Comparison of ENCODE assay signal across 8 cellular contexts in the genomic region with DNA sequence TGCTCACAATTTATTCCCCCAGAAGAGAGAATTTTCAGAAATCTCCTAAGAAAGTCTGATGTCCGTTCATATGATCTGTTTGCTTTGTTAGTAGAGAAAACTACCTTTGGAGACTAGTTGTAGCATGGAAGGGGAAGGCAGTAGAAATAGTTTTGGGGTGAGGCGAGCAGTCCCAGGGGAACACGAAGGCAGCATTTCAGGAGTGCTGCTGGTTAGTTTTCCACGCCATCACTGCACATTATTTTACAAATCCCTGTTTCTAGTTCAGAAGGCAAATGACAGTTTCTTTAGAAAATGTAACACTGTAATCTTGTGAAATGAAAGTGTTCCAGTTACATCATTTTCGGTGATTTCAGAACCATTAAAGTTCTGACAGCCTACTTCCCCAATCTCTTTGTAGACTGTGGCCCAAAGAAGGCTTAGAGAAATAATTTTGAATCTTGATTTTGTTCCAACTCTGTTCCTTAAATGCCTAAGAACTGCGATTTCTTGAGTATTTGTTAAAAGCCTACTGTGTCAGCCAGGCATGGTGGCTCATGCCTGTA.
DNase-seq lines count a peak whose midpoint lies in the region; ATAC-seq and TF ChIP-seq lines count a peak whose summit lies in the region.
"Not testable (repeated sequence)": the region's sequence is repeated elsewhere in the genome, so short reads cannot be mapped to it uniquely, and the experiment has no call there.

No MANE protein-coding gene starts in this region.

- not testable (repeated sequence) for H3K56ac ChIP-seq in IMR-90 (ENCODE audit: extremely low read depth, insufficient read depth, low read length)

- not testable (repeated sequence) for H3K4me3 ChIP-seq in ACC112 (ENCODE audit: low read depth, low read length); IMR-90 (ENCODE audit: insufficient read depth, low read depth, low read length); cardiac fibroblast (replicated peaks in 1 of 2; ENCODE audit: low read depth in 2 of 2, low read length in 2 of 2); fibroblast of pulmonary artery (replicated peaks; ENCODE audit: low read depth, low read length); mesenchymal stem cell (ENCODE audit: insufficient read depth in 1 of 2, low read depth in 1 of 2, low read length in 2 of 2); vagina

- WGBS in IMR-90 (ENCODE audit: extremely low coverage in 2 of 2, insufficient read length in 1 of 2), 2 experiments, result no CpG with 5 or more reads among the region's 6 CpGs
- no CpG with 5 or more reads among the region's 6 CpGs for WGBS in mesenchymal stem cell

- H3K18ac ChIP-seq in IMR-90 (ENCODE audit: low read depth, low read length); mesenchymal stem cell (ENCODE audit: low read depth in 1 of 2, low read length in 2 of 2): not testable (repeated sequence)

- H3K14ac ChIP-seq in IMR-90 (replicated peaks; ENCODE audit: low read depth, low read length); mesenchymal stem cell (ENCODE audit: low read length in 2 of 2): not testable (repeated sequence)

- not testable (repeated sequence) for DNase-seq in IMR-90; Right ventricle myocardium superior; mesenchymal stem cell; sciatic nerve (ENCODE audit: low spot score); vagina (ENCODE audit: extremely low spot score in 2 of 2)
- DNase-seq in cardiac fibroblast (ENCODE audit: low read depth in 2 of 2) (peak; percentile 17 to 37), fibroblast of pulmonary artery (ENCODE audit: low read depth) (peak; percentile 6)

- H2BK5ac ChIP-seq in IMR-90 (ENCODE audit: low read depth, low read length, poor library complexity, severe bottlenecking); mesenchymal stem cell (ENCODE audit: low read depth, low read length, poor library complexity, severe bottlenecking): not testable (repeated sequence)

- H3K36me3 ChIP-seq in ACC112 (ENCODE audit: insufficient read depth, low read length); IMR-90 (ENCODE audit: control insufficient read depth, insufficient read depth, low read length); mesenchymal stem cell (ENCODE audit: control insufficient read depth in 1 of 2, insufficient read depth in 2 of 2, low read depth in 1 of 2, low read length in 2 of 2); vagina: not testable (repeated sequence)

- H4K20me1 ChIP-seq in IMR-90 (ENCODE audit: insufficient read depth, low read length), result not testable (repeated sequence)

- POLR2A ChIA-PET in IMR-90 (lab: Charles Lee; ENCODE audit: unreplicated experiment), result not testable (repeated sequence)

- H3K79me1 ChIP-seq in IMR-90 (ENCODE audit: low read depth in 1 of 2, low read length in 2 of 2); mesenchymal stem cell (replicated peaks; ENCODE audit: low read length, poor library complexity, severe bottlenecking): not testable (repeated sequence)

- not testable (repeated sequence) for H4K8ac ChIP-seq in IMR-90 (ENCODE audit: low read depth in 2 of 2, low read length in 2 of 2); mesenchymal stem cell (ENCODE audit: low read length)

- not testable (repeated sequence) for H2BK15ac ChIP-seq in IMR-90 (ENCODE audit: low read depth, low read length); mesenchymal stem cell (ENCODE audit: low read depth, poor library complexity, severe bottlenecking)

- not testable (repeated sequence) for TF ChIP-seq POLR2A in IMR-90 (IDR thresholded peaks at IDR 0.05; ENCODE audit: low read depth, low read length); vagina (IDR thresholded peaks at IDR 0.05)

- not testable (repeated sequence) for H2BK120ac ChIP-seq in IMR-90 (ENCODE audit: low read depth, low read length); mesenchymal stem cell (ENCODE audit: low read depth, low read length)

- H3K4me1 ChIP-seq in ACC112 (ENCODE audit: control insufficient read depth, insufficient read depth, low read length, unreplicated experiment); IMR-90 (ENCODE audit: control insufficient read depth, insufficient read depth, low read length); mesenchymal stem cell (ENCODE audit: control insufficient read depth, insufficient read depth, low read depth, low read length); vagina: not testable (repeated sequence)

- in situ Hi-C loops in IMR-90 (cut with MboI; ENCODE audit: low sequenced_read_pairs), result not testable (repeated sequence)

- TF ChIP-seq CTCF in IMR-90 (conservative IDR thresholded peaks at IDR 0.05; ENCODE audit: low read depth, low read length); cardiac fibroblast (IDR thresholded peaks at IDR 0.05; ENCODE audit: low read depth, low read length); fibroblast of pulmonary artery (IDR thresholded peaks at IDR 0.05; ENCODE audit: low read length, missing control alignments); vagina (IDR thresholded peaks at IDR 0.05): not testable (repeated sequence)

- H3K23ac ChIP-seq in IMR-90 (ENCODE audit: low read depth, low read length); mesenchymal stem cell (ENCODE audit: low read length in 2 of 2): not testable (repeated sequence)

- not testable (repeated sequence) for H3K9me1 ChIP-seq in IMR-90 (ENCODE audit: insufficient read depth, low read length)

- not testable (repeated sequence) for H2BK20ac ChIP-seq in IMR-90 (ENCODE audit: low read depth, low read length)

- H3K9ac ChIP-seq in IMR-90 (ENCODE audit: low read depth, low read length), result not testable (repeated sequence)
- H3K9ac ChIP-seq in mesenchymal stem cell (ENCODE audit: low read length), result peak overlapping the region; percentile 65

- TF ChIP-seq RAD21 in IMR-90 (IDR thresholded peaks at IDR 0.05; ENCODE audit: low read length), result not testable (repeated sequence)

- H3K9me3 ChIP-seq in IMR-90 (ENCODE audit: control insufficient read depth, insufficient read depth, low read length); mesenchymal stem cell (ENCODE audit: control insufficient read depth, low read length); vagina: not testable (repeated sequence)

- not testable (repeated sequence) for H2BK12ac ChIP-seq in mesenchymal stem cell (ENCODE audit: low read length in 2 of 2)

- H3K4me2 ChIP-seq in IMR-90 (ENCODE audit: low read depth, low read length); mesenchymal stem cell (ENCODE audit: low read length, poor library complexity, severe bottlenecking): not testable (repeated sequence)

- H2AK5ac ChIP-seq in IMR-90 (ENCODE audit: low read depth, low read length); mesenchymal stem cell (ENCODE audit: low read length, severe bottlenecking): not testable (repeated sequence)

- not testable (repeated sequence) for H2AK9ac ChIP-seq in IMR-90 (replicated peaks; ENCODE audit: low read depth, low read length, poor library complexity)

- dilution Hi-C loops in IMR-90 (cut with HindIII; ENCODE audit: low sequenced_read_pairs, unreplicated experiment), result not testable (repeated sequence)

- not testable (repeated sequence) for H4K91ac ChIP-seq in IMR-90 (ENCODE audit: insufficient read depth, low read depth, low read length); mesenchymal stem cell (ENCODE audit: low read length)

- H2AFZ ChIP-seq in ACC112 (ENCODE audit: low read length, unreplicated experiment); IMR-90 (replicated peaks; ENCODE audit: low read length, poor library complexity); mesenchymal stem cell (ENCODE audit: low read depth, low read length): not testable (repeated sequence)

- ATAC-seq in IMR-90 (ENCODE audit: low read depth) (peak; percentile 37; the same call in 1 of the 2 replicates), Right ventricle myocardium superior (ENCODE audit: poor library complexity) (peak; percentile 50), sciatic nerve (peak; percentile 78)

- CTCF ChIA-PET in IMR-90 (lab: Yijun Ruan, JAX), result not testable (repeated sequence)

- not testable (repeated sequence) for H4K5ac ChIP-seq in IMR-90 (ENCODE audit: low read depth, low read length)

- not testable (repeated sequence) for H3K27me3 ChIP-seq in ACC112 (ENCODE audit: insufficient read depth, low read length); IMR-90 (ENCODE audit: control insufficient read depth, insufficient read depth, low read length); vagina
- peaks cover 0 to 21% of the 10 kb centered on the region in 2 experiments for H3K27me3 ChIP-seq in mesenchymal stem cell (ENCODE audit: control insufficient read depth in 1 of 2, insufficient read depth in 1 of 2, low read length in 2 of 2)

- peak overlapping the region; percentile 64 for H3K27ac ChIP-seq in ACC112 (ENCODE audit: low read depth, low read length)
- not testable (repeated sequence) for H3K27ac ChIP-seq in IMR-90 (ENCODE audit: insufficient read depth, low read length); mesenchymal stem cell (ENCODE audit: low read length, poor library complexity, severe bottlenecking)
- peak overlapping the region; percentile 5 for H3K27ac ChIP-seq in vagina

- not testable (repeated sequence) for BruUV-seq in IMR-90 (replicated peaks; lab: Mats Ljungman, UMichigan)

- H3K79me2 ChIP-seq in ACC112 (ENCODE audit: control insufficient read depth, insufficient read depth, low read length, unreplicated experiment), result not testable (repeated sequence)

- not testable (repeated sequence) for H3K4ac ChIP-seq in IMR-90 (ENCODE audit: low read depth, low read length); mesenchymal stem cell (ENCODE audit: low read depth in 1 of 2, low read length in 2 of 2)

- intact Hi-C loops in IMR-90 (cut with micrococcal nuclease); Right ventricle myocardium superior (cut with DNase I); sciatic nerve (cut with DNase I); vagina (cut with DNase I): not testable (repeated sequence)
